Comparison of ENCODE assay signal across 19 cellular contexts in genomic region chr4:2733001-2733843, GRCh38. TPM values are rescaled to one million over a fixed set of nuclear protein-coding genes. Genes with fewer than 3 reads are reported as not detected.
DNase-seq lines count a peak whose midpoint lies in the region; ATAC-seq and TF ChIP-seq lines count a peak whose summit lies in the region.
"Had no signal": no experiment of that assay in that cellular context is flagged by ENCODE, and none has a peak within 500 bp of the region (broad histone marks: within the 10 kb centered on the region; RNA-seq: fewer than 3 reads in every experiment).

No MANE protein-coding gene starts in this region.

- 60 to 61% methylated on average over 15 to 21 of the region's 21 CpGs for WGBS in testis, 2 donors

- H3K27ac ChIP-seq in lower lobe of right lung (no peak overlapping the region), testis (peak overlapping the region; percentile 18 to 45), uterus (no peak overlapping the region)
- H3K27ac ChIP-seq: coronary artery, parathyroid adenoma, VCaP had no signal

- intact Hi-C loops in lower lobe of right lung (cut with DNase I) (no loop called here), testis (cut with DNase I; ENCODE audit: low total_unique reads) (no loop called here), uterus (cut with DNase I; ENCODE audit: low total_unique reads) (no loop called here)

- ATAC-seq in activated naive CD4-positive, alpha-beta T cell treated with anti-CD3 and anti-CD28 coated beads, Interleukin-2, amount 50 U/mL, for 72 hours = peak; percentile 9 to 24
- ATAC-seq in activated naive CD8-positive, alpha-beta T cell treated with anti-CD3 and anti-CD28 coated beads, Interleukin-2, amount 50 U/mL, for 24 hours = no peak
- ATAC-seq in lower lobe of right lung = peak; percentile 35 to 43

- H3K9me3 ChIP-seq in lower lobe of right lung (peaks cover 6% of the 10 kb centered on the region), testis (no peaks in the 10 kb centered on the region), uterus (peaks cover 0 to 3% of the 10 kb centered on the region in 2 donors)

- H3K27me3 Mint-ChIP-seq in activated naive CD8-positive, alpha-beta T cell treated with anti-CD3 and anti-CD28 coated beads, Interleukin-2, amount 50 U/mL, for 24 hours = no peaks in the 10 kb centered on the region

- H3K4me1 Mint-ChIP-seq in activated naive CD8-positive, alpha-beta T cell treated with anti-CD3 and anti-CD28 coated beads, Interleukin-2, amount 50 U/mL, for 24 hours = peaks cover 5% of the 10 kb centered on the region
- H3K4me1 Mint-ChIP-seq: immature natural killer cell had no signal

- no peak for TF ChIP-seq POLR2A in testis (IDR thresholded peaks at IDR 0.05)
- TF ChIP-seq POLR2A in uterus (IDR thresholded peaks at IDR 0.05) = no peak

- DNase-seq in activated naive CD4-positive, alpha-beta T cell treated with anti-CD3 and anti-CD28 coated beads, Interleukin-2, amount 50 U/mL, for 72 hours (ENCODE audit: low spot score in 2 of 2) = peak in 1 of 2 donors; percentile 48
- DNase-seq in activated naive CD4-positive, alpha-beta T cell treated with Interleukin-2 at 50 U/mL for 16 hours = no peak
- DNase-seq in activated naive CD8-positive, alpha-beta T cell treated with anti-CD3 and anti-CD28 coated beads, Interleukin-2, amount 50 U/mL, for 24 hours = no peak
- DNase-seq in lower lobe of right lung (no peak), testis (no peak), inferior parietal cortex (ENCODE audit: extremely low spot score) (no peak), uterus (no peak)
- no peak for DNase-seq in activated CD4-positive, alpha-beta T cell treated with anti-CD3 and anti-CD28 coated beads, Interleukin-2, amount 50 U/mL, for 1 hour
- DNase-seq: amniotic stem cell; Calu3; erythroblast; GF-D8; immature natural killer cell; NCI-H146; SK-N-SH; stimulated activated CD4-positive, alpha-beta T cell treated with anti-CD3 and anti-CD28 coated beads, Interleukin-15, amount 100 ng/mL, for 24 hours had no signal

- no peak overlapping the region for H3K4me3 Mint-ChIP-seq in activated naive CD8-positive, alpha-beta T cell treated with anti-CD3 and anti-CD28 coated beads, Interleukin-2, amount 50 U/mL, for 24 hours
- H3K4me3 Mint-ChIP-seq: immature natural killer cell had no signal

- no peaks in the 10 kb centered on the region for H3K4me1 ChIP-seq in lower lobe of right lung
- peaks cover 19% of the 10 kb centered on the region for H3K4me1 ChIP-seq in testis
- H3K4me1 ChIP-seq in uterus = no peaks in the 10 kb centered on the region
- H3K4me1 ChIP-seq: parathyroid adenoma had no signal

- H3K36me3 ChIP-seq in lower lobe of right lung = peaks cover 39% of the 10 kb centered on the region
- H3K36me3 ChIP-seq in testis (ENCODE audit: low read depth, missing control alignments) = no peaks in the 10 kb centered on the region
- no peaks in the 10 kb centered on the region for H3K36me3 ChIP-seq in uterus

- H3K27ac Mint-ChIP-seq in activated naive CD4-positive, alpha-beta T cell treated with anti-CD3 and anti-CD28 coated beads, Interleukin-2, amount 50 U/mL, for 72 hours = peak overlapping the region; percentile 29 to 75
- H3K27ac Mint-ChIP-seq in activated naive CD8-positive, alpha-beta T cell treated with anti-CD3 and anti-CD28 coated beads, Interleukin-2, amount 50 U/mL, for 24 hours = peak overlapping the region; percentile 26

- no peak overlapping the region for H3K4me3 ChIP-seq in lower lobe of right lung
- H3K4me3 ChIP-seq in testis = no peak overlapping the region
- H3K4me3 ChIP-seq in uterus = no peak overlapping the region
- H3K4me3 ChIP-seq: coronary artery had no signal

- H3K36me3 Mint-ChIP-seq in activated naive CD4-positive, alpha-beta T cell treated with anti-CD3 and anti-CD28 coated beads, Interleukin-2, amount 50 U/mL, for 72 hours = peaks cover 9 to 43% of the 10 kb centered on the region in 2 donors
- H3K36me3 Mint-ChIP-seq in activated naive CD8-positive, alpha-beta T cell treated with anti-CD3 and anti-CD28 coated beads, Interleukin-2, amount 50 U/mL, for 24 hours (ENCODE audit: low read depth) = peaks cover 32% of the 10 kb centered on the region

- H3K9me3 Mint-ChIP-seq in activated naive CD4-positive, alpha-beta T cell treated with anti-CD3 and anti-CD28 coated beads, Interleukin-2, amount 50 U/mL, for 72 hours = peaks cover 5 to 16% of the 10 kb centered on the region in 2 donors
- peaks cover 19% of the 10 kb centered on the region for H3K9me3 Mint-ChIP-seq in activated naive CD8-positive, alpha-beta T cell treated with anti-CD3 and anti-CD28 coated beads, Interleukin-2, amount 50 U/mL, for 24 hours

- TF ChIP-seq CTCF in lower lobe of right lung (IDR thresholded peaks at IDR 0.05) (no peak), testis (IDR thresholded peaks at IDR 0.05) (no peak), uterus (IDR thresholded peaks at IDR 0.05) (no peak)

- H3K27me3 ChIP-seq in lower lobe of right lung (ENCODE audit: low read depth) = no peaks in the 10 kb centered on the region
- no peaks in the 10 kb centered on the region for H3K27me3 ChIP-seq in testis
- H3K27me3 ChIP-seq in uterus = no peaks in the 10 kb centered on the region

RNA-seq across cellular contexts. Expression of gene TNIP2, which starts 22.9 kb away (rescaled TPM):
- 10 to 100 TPM; 48.9 to 75.5 TPM for total RNA-seq in activated naive CD4-positive, alpha-beta T cell treated with anti-CD3 and anti-CD28 coated beads, Interleukin-2, amount 50 U/mL, for 72 hours
- 36.7 TPM for total RNA-seq in lower lobe of right lung
- 100 to 1,000 TPM in 1 of 2 donors, 10 to 100 TPM in 1; 99.7 to 108 TPM for total RNA-seq in testis
- polyA plus RNA-seq in testis (ENCODE audit: insufficient read depth, low read depth, low replicate concordance) = 35.1 TPM
- total RNA-seq in uterus = 10 to 100 TPM; 27.6 to 50.0 (median 36.1) TPM

RNA-seq across cellular contexts. Expression of gene SH3BP2, which starts 59.7 kb away (rescaled TPM):
- 10 to 100 TPM; 56.6 to 77.6 TPM for total RNA-seq in activated naive CD4-positive, alpha-beta T cell treated with anti-CD3 and anti-CD28 coated beads, Interleukin-2, amount 50 U/mL, for 72 hours
- 102 TPM for total RNA-seq in lower lobe of right lung
- 10 to 100 TPM; 45.0 to 47.3 TPM for total RNA-seq in testis
- 26.6 TPM for polyA plus RNA-seq in testis (ENCODE audit: insufficient read depth, low read depth, low replicate concordance)
- total RNA-seq in uterus = 10 to 100 TPM in 3 of 4 donors, 1 to 10 TPM in 1; 6.4 to 50.0 (median 29.3) TPM

Comparison
In these comparisons a context has a peak if more than half of its experiments do, and no peak if none do; other contexts are left out.
1. H3K27ac ChIP-seq: peak in testis (2 of 2); none in lower lobe of right lung (single experiment) and uterus (0 of 2).